ENCODE assay signal across 9 cellular contexts in the genomic region with DNA sequence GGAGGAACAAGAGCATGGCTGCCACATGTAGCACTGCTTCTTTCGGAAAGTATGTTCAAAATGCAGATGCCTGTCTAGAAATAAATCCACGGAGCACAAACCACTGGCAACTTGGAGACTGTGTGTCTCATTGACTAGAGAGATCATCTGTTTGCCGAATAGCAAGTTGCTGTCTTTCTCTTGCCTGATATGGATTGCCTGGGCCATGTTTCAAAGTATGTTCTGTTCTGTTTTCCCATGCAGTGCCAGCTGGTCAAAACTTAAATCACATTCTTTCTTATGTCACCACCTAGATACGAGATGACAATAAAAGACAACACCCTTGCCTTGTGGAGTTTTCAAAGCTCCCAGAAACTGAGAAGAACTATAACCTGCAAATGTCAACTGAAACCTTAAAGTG.
"Had no signal": no experiment of that assay in that cellular context is flagged by ENCODE, and none has a peak within 500 bp of the region (broad histone marks: within the 10 kb centered on the region; RNA-seq: fewer than 3 reads in every experiment).

No MANE protein-coding gene starts in this region.

- H3K4me1 ChIP-seq: HAP-1 had no signal

- H3K4me3 ChIP-seq: GM23248, HAP-1, K562 had no signal

- H3K9ac ChIP-seq: GM23248 had no signal

- H3K27ac ChIP-seq: GM23248 had no signal

- H3K36me3 ChIP-seq: HAP-1 had no signal

- ATAC-seq: HCT116, K562 had no signal

- DNase-seq: GM23248, GOT3, H7, HFFc6, IMR-90 had no signal

- H2AFZ ChIP-seq: GM23248 had no signal

- FAIRE-seq: HTR-8/SVneo, K562 had no signal

- H3K9me3 ChIP-seq: HAP-1 had no signal
